Comparison of ENCODE assay signal across 20 cellular contexts in genomic region chr7:135791543-135792120, GRCh38. TPM values are rescaled to one million over a fixed set of nuclear protein-coding genes. Genes with fewer than 3 reads are reported as not detected.
DNase-seq lines count a peak whose midpoint lies in the region; ATAC-seq, FAIRE-seq and TF ChIP-seq lines count a peak whose summit lies in the region.
"Had no signal": no experiment of that assay in that cellular context is flagged by ENCODE, and none has a peak within 500 bp of the region (broad histone marks: within the 10 kb centered on the region; RNA-seq: fewer than 3 reads in every experiment).

No MANE protein-coding gene starts in this region.

- H3K56ac ChIP-seq in H1 (replicated peaks; ENCODE audit: insufficient read length, low read depth, low read length) = no peak overlapping the region

- H3K4me2 ChIP-seq in GM23338 (no peak overlapping the region), H1 (ENCODE audit: insufficient read depth in 1 of 2, low read depth in 2 of 2, low read length in 2 of 2) (no peak overlapping the region)
- H3K4me2 ChIP-seq: PC-9 had no signal

- no peaks in the 10 kb centered on the region for H3K4me1 Mint-ChIP-seq in GM23338

- no peak overlapping the region for H3K4me3 Mint-ChIP-seq in GM23338

- H3K79me2 ChIP-seq in GM23338 (replicated peaks; ENCODE audit: insufficient read depth) = no peaks in the 10 kb centered on the region
- no peaks in the 10 kb centered on the region for H3K79me2 ChIP-seq in H1 (ENCODE audit: control insufficient read depth in 1 of 2, insufficient read depth in 2 of 2, low read length in 2 of 2)

- H3K9ac ChIP-seq in H1 (replicated peaks in 1 of 4; ENCODE audit: extremely low read depth in 1 of 4, low read depth in 3 of 4, low read length in 3 of 4) = no peak overlapping the region

- H2BK12ac ChIP-seq in H1 (ENCODE audit: low read depth, low read length) = no peak overlapping the region

- in situ Hi-C loops in transverse colon (cut with MboI; ENCODE audit: low pct_ligation_motif_present in 1 of 4, low pct_unique_long_range_greater_than_20kb in 1 of 4, low sequenced_read_pairs in 3 of 4) = no loop called here

- no peak overlapping the region for H2AK5ac ChIP-seq in H1 (ENCODE audit: low read depth, low read length)

- H2BK120ac ChIP-seq in H1 (replicated peaks; ENCODE audit: low read depth, low read length) = no peak overlapping the region

- H3K27ac Mint-ChIP-seq in GM23338 = no peak overlapping the region

- no peak overlapping the region for H3K27ac ChIP-seq in GM23338 (ENCODE audit: low read depth)
- no peak overlapping the region for H3K27ac ChIP-seq in H1 (ENCODE audit: low read depth, low read length)
- peak overlapping the region; percentile 83 for H3K27ac ChIP-seq in neutrophil
- H3K27ac ChIP-seq in transverse colon = no peak overlapping the region
- H3K27ac ChIP-seq: PC-9 had no signal

- H3K23me2 ChIP-seq in H1 (ENCODE audit: low read depth, low read length) = no peaks in the 10 kb centered on the region

- POLR2A ChIA-PET in H1 (lab: Charles Lee; ENCODE audit: partially characterized antibody) = no interaction called here

- no peak overlapping the region for H4K91ac ChIP-seq in H1 (replicated peaks; ENCODE audit: insufficient read length, low read length)

- no peaks in the 10 kb centered on the region for H3K36me3 ChIP-seq in GM23338 (ENCODE audit: insufficient read depth)
- H3K36me3 ChIP-seq in H1 (ENCODE audit: control insufficient read depth in 2 of 4, insufficient read depth in 4 of 4, low read length in 3 of 4) = no peaks in the 10 kb centered on the region
- no peaks in the 10 kb centered on the region for H3K36me3 ChIP-seq in neutrophil
- no peaks in the 10 kb centered on the region for H3K36me3 ChIP-seq in transverse colon
- H3K36me3 ChIP-seq: MG63 had no signal

- H3K4me1 ChIP-seq in GM23338 (ENCODE audit: insufficient read depth) = no peaks in the 10 kb centered on the region
- no peaks in the 10 kb centered on the region for H3K4me1 ChIP-seq in H1 (replicated peaks in 1 of 4; ENCODE audit: control insufficient read depth in 3 of 4, insufficient read depth in 4 of 4, low read length in 3 of 4)
- peaks cover 35 to 36% of the 10 kb centered on the region in 2 experiments for H3K4me1 ChIP-seq in neutrophil (ENCODE audit: control insufficient read depth in 1 of 2, insufficient read depth in 1 of 2, low read depth in 1 of 2, low read length in 1 of 2)
- peaks cover 0 to 7% (median 0%) of the 10 kb centered on the region in 4 donors for H3K4me1 ChIP-seq in transverse colon

- ATAC-seq in GM23338 = no peak
- no peak for ATAC-seq in GM18909 (IDR thresholded peaks at IDR 0.05; ENCODE audit: poor library complexity, unreplicated experiment)
- ATAC-seq: GM12878 had no signal

- H2AFZ ChIP-seq in GM23338 = 0 out of 2 replicates have a peak overlapping the region, but pooled peaks have one; percentile 28
- H2AFZ ChIP-seq in H1 (ENCODE audit: low read length) = no peak overlapping the region; the same call in 1 of the 2 replicates
- H2AFZ ChIP-seq: PC-9 had no signal

- no peak overlapping the region for H2BK15ac ChIP-seq in H1 (ENCODE audit: low read length)

- H3K23ac ChIP-seq in H1 (ENCODE audit: insufficient read length) = no peak overlapping the region

- no peak for TF ChIP-seq RAD21 in H1 (IDR thresholded peaks at IDR 0.05 in 1 of 2, conservative IDR thresholded peaks at IDR 0.05 in 1 of 2; ENCODE audit: low read depth in 2 of 2, low read length in 2 of 2)

- no peaks in the 10 kb centered on the region for H4K20me1 ChIP-seq in GM23338 (replicated peaks; ENCODE audit: insufficient read depth)
- no peaks in the 10 kb centered on the region for H4K20me1 ChIP-seq in H1 (replicated peaks in 1 of 2; ENCODE audit: control insufficient read depth in 1 of 2, insufficient read depth in 2 of 2, low read length in 2 of 2)

- CTCF ChIA-PET in H1 (lab: Charles Lee; ENCODE audit: partially characterized antibody) = interaction anchor here (0.8 to 3.8 kb wide), 5 partner anchors 9 to 119 kb away, joined by 3 to 22 read pairs (median 6); no protein-coding TSS in a partner anchor

- no peak overlapping the region for H4K5ac ChIP-seq in H1 (ENCODE audit: insufficient read length, low read depth, low read length)

- no peaks in the 10 kb centered on the region for H3K27me3 Mint-ChIP-seq in GM23338 (ENCODE audit: insufficient read depth, low read depth, poor library complexity)

- DNase-seq in GM23338 (ENCODE audit: low spot score) = no peak
- DNase-seq in NB4 (ENCODE audit: low read depth) = peak; percentile 54
- no peak for DNase-seq in H1 (ENCODE audit: low read depth in 1 of 2, low spot score in 2 of 2)
- no peak for DNase-seq in transverse colon
- no peak for DNase-seq in NCI-H748 treated with DMSO at 0.1 percent for 48 hours (lab: John Stamatoyannopoulos, UW)
- DNase-seq: C1 segment of cervical spinal cord, GDM1, Karpas-422, MG63, NCI-H1417 treated with DMSO at 0.1 percent for 48 hours, NCI-H1930, NCI-H2171, NCI-H774, PC-9 had no signal

- 95% methylated on average over 4 of the region's 4 CpGs; no CpG with 5 or more reads in 1 of the 2 experiments for WGBS in H1 (ENCODE audit: extremely low coverage in 1 of 2, insufficient coverage in 1 of 2, insufficient read length in 1 of 2, insufficient replicate concordance in 2 of 2, low coverage in 1 of 2, low lambda C conversion rate in 2 of 2, missing lambda C conversion rate in 1 of 2), 2 experiments
- WGBS in transverse colon (ENCODE audit: low coverage in 1 of 2), 2 donors = 66 to 90% methylated on average over 2 to 4 of the region's 4 CpGs

- TF ChIP-seq EP300 in H1 (IDR thresholded peaks at IDR 0.05; ENCODE audit: borderline replicate concordance in 1 of 2, low read depth in 2 of 2, low read length in 2 of 2) (no peak), transverse colon (IDR thresholded peaks at IDR 0.05; ENCODE audit: low read depth) (no peak)

- H3K18ac ChIP-seq in H1 (ENCODE audit: extremely low read depth, low read length) = no peak overlapping the region

- H3K27me3 ChIP-seq in GM23338 (ENCODE audit: insufficient read depth) (no peaks in the 10 kb centered on the region), H1 (replicated peaks in 1 of 4; ENCODE audit: control insufficient read depth in 3 of 4, extremely low read depth in 1 of 4, insufficient read depth in 3 of 4, low read length in 3 of 4) (no peaks in the 10 kb centered on the region), neutrophil (no peaks in the 10 kb centered on the region), transverse colon (no peaks in the 10 kb centered on the region)
- H3K27me3 ChIP-seq: MG63 had no signal

- H3K9me3 ChIP-seq in H1 (ENCODE audit: insufficient read depth in 2 of 2, low read depth in 1 of 2, low read length in 1 of 2) (0 out of 4 replicates have a peak, but pooled peaks cover 0 to 2% of the 10 kb centered on the region in 2 experiments), neutrophil (no peaks in the 10 kb centered on the region), transverse colon (no peaks in the 10 kb centered on the region)
- H3K9me3 ChIP-seq: MG63 had no signal

- H3K14ac ChIP-seq in H1 (ENCODE audit: insufficient read length) = no peak overlapping the region

- no peaks in the 10 kb centered on the region for H3F3A ChIP-seq in GM23338 (replicated peaks; ENCODE audit: low read depth)

- intact Hi-C loops in transverse colon (cut with DNase I; ENCODE audit: low total_unique reads) = no loop called here

- 0 out of 2 replicates have a peak overlapping the region, but pooled peaks have one; percentile 39 for H4K8ac ChIP-seq in H1 (ENCODE audit: extremely low read depth, insufficient read depth, low read length)

- peaks cover 4% of the 10 kb centered on the region; the same call in 2 of the 3 replicates for H3K9me3 Mint-ChIP-seq in GM23338

- H3K79me1 ChIP-seq in H1 (ENCODE audit: low read depth, low read length) = no peaks in the 10 kb centered on the region

- H3K9me2 ChIP-seq in GM23338 (ENCODE audit: insufficient read depth) = no peaks in the 10 kb centered on the region

- H3K4me3 ChIP-seq in GM23338 (no peak overlapping the region), NB4 (ENCODE audit: low read depth, low read length) (no peak overlapping the region), H1 (ENCODE audit: extremely low read depth in 1 of 4, insufficient read depth in 2 of 4, low read depth in 3 of 4, low read length in 4 of 4) (no peak overlapping the region), neutrophil (ENCODE audit: low read depth in 1 of 2, low read length in 1 of 2) (peak overlapping the region; percentile 36 to 37), transverse colon (no peak overlapping the region)
- H3K4me3 ChIP-seq: GM12878, MG63, PC-9 had no signal

- no peak for FAIRE-seq in H1 (lab: Jason Lieb, UNC)
- FAIRE-seq: GM12878 had no signal

- H3K4ac ChIP-seq in H1 (replicated peaks; ENCODE audit: insufficient read length, low read depth, low read length) = no peak overlapping the region

- no peak overlapping the region for H2BK20ac ChIP-seq in H1 (ENCODE audit: low read length)

- no peak overlapping the region for H2BK5ac ChIP-seq in H1 (ENCODE audit: low read depth, low read length)

- TF ChIP-seq CTCF in GM23338 (conservative IDR thresholded peaks at IDR 0.05; ENCODE audit: low read depth in 2 of 2) = no peak
- TF ChIP-seq CTCF in NB4 (IDR thresholded peaks at IDR 0.05; ENCODE audit: low read depth, low read length) = no peak
- no peak for TF ChIP-seq CTCF in H1 (IDR thresholded peaks at IDR 0.05; ENCODE audit: control extremely low read depth in 1 of 3, insufficient read depth in 1 of 3, low read depth in 1 of 3, low read length in 3 of 3)
- no peak for TF ChIP-seq CTCF in neutrophil (IDR thresholded peaks at IDR 0.05)
- no peak for TF ChIP-seq CTCF in transverse colon (IDR thresholded peaks at IDR 0.05)

- TF ChIP-seq POLR2A in NB4 (IDR thresholded peaks at IDR 0.05; ENCODE audit: extremely low read depth, insufficient read length) = no peak
- TF ChIP-seq POLR2A in H1 (IDR thresholded peaks at IDR 0.05; ENCODE audit: control extremely low read depth in 1 of 2, low read depth in 2 of 2, low read length in 2 of 2) = no peak
- TF ChIP-seq POLR2A in transverse colon (IDR thresholded peaks at IDR 0.05) = no peak

- no peaks in the 10 kb centered on the region; the same call in 2 of the 3 replicates for H3K36me3 Mint-ChIP-seq in GM23338 (ENCODE audit: low read depth)

TF ChIP-seq in H1, 55 proteins besides CTCF, POLR2A, EP300 and RAD21 (continues in another document):
- no peak for TF ChIP-seq RFX5 (IDR thresholded peaks at IDR 0.05; ENCODE audit: borderline replicate concordance, low read depth, low read length)

RNA-seq across cellular contexts. Expression of gene FAM180A, which starts 43.0 kb away (rescaled TPM):
- total RNA-seq in GM23338 (2014; rRNA removed; shearing (Covaris generic)) = not detected in 2 replicates
- polyA plus RNA-seq in GM23338 (2016; fragmentation: Nextera tagmentation; extraction: Ambion mirVana) = not detected in 2 replicates
- not detected in 2 replicates for total RNA-seq in H1 (2021; fragmentation: NEBNext Ultra II Directional; extraction: Animal tissue kit (Norgen Biotek cat#: 25700))
- not detected in 2 replicates for polyA plus RNA-seq in H1 (2011; rRNA removed)
- polyA plus RNA-seq in H1 (2011; cell fraction: cytosol; rRNA removed) = not detected
- polyA plus RNA-seq in H1 (2011; cell fraction: nucleus; rRNA removed) = not detected
- not detected in 4 replicates for polyA plus RNA-seq in H1 (2012, experiment 1 of 2)
- not detected for polyA plus RNA-seq in H1 (2012, experiment 2 of 2)
- not detected for polyA plus RNA-seq in H1 (2013, experiment 1 of 2)
- not detected for polyA plus RNA-seq in H1 (2013, experiment 2 of 2)
- polyA minus RNA-seq in H1 (2011; rRNA and poly(A)+ RNA removed) = not detected in 2 replicates
- not detected for polyA minus RNA-seq in H1 (2011; cell fraction: cytosol; rRNA and poly(A)+ RNA removed)
- polyA minus RNA-seq in H1 (2011; cell fraction: nucleus; rRNA and poly(A)+ RNA removed) = not detected
- total RNA-seq in transverse colon = 1 to 10 TPM in 2 of 4 donors, not detected in 2; 1.2 to 3.8 TPM
- total RNA-seq: A673, GM12878, NCI-H460, PC-9, SK-MEL-5 had no signal
- polyA plus RNA-seq: GM12878 had no signal

Comparison
In these comparisons a context has a peak if more than half of its experiments do, and no peak if none do; other contexts are left out.
1. H3K4me3 ChIP-seq: peak in neutrophil (2 of 2); none in GM23338 (single experiment), NB4 (single experiment), H1 (0 of 4) and transverse colon (0 of 4).